Comparison of ENCODE assay signal across 8 cellular contexts in the genomic region with DNA sequence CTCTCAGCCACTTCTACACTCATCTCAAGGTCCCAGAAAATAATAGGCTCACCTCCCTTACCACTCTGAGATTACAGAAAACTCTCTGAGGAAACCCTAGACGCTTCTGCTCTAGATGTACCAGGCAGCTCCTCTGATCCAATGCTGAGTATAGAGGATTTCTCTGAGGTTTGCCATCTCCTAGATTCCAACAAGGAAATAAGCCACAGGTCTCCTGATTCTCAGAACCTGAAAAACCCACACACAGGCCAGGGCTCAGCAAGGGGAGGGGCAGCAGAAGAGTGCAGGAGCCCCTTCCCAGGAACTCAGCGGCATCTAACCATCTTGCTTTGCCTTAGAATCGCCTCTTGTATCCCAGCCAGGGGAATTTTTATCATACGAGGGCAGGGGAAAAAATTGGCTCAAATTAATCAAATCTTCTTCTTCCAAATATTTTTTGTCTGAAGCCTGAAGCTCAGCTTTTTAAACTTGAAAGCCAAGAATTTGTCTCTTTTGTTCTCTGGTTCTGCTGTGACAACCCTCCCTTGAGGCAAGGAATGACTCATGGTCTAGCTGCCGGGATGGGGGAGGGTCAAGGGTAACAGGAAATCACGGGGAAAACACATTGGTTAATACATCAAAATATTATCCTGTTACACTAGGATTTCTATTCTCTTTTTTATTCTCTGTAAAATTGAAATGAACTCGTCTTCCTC. TPM values are rescaled to one million over a fixed set of nuclear protein-coding genes. Genes with fewer than 3 reads are reported as not detected.
DNase-seq lines count a peak whose midpoint lies in the region; ATAC-seq and TF ChIP-seq lines count a peak whose summit lies in the region.

No MANE protein-coding gene starts in this region.

- no peaks in the 10 kb centered on the region for H3K27me3 ChIP-seq in CD4-positive, alpha-beta memory T cell (ENCODE audit: insufficient read depth, low read length)
- no peaks in the 10 kb centered on the region for H3K27me3 ChIP-seq in breast epithelium
- no peaks in the 10 kb centered on the region for H3K27me3 ChIP-seq in thymus (ENCODE audit: control insufficient read depth, insufficient read depth)

- peaks cover 11% of the 10 kb centered on the region for H3K4me1 ChIP-seq in CD4-positive, alpha-beta memory T cell (ENCODE audit: insufficient read depth, low read length)
- H3K4me1 ChIP-seq in breast epithelium (peaks cover 0 to 13% of the 10 kb centered on the region in 2 donors), thymus (ENCODE audit: control insufficient read depth, insufficient read depth, low read length) (no peaks in the 10 kb centered on the region)

- peak overlapping the region in 2 of 7 donors; percentile 7 to 69 for H3K27ac Mint-ChIP-seq in CD4-positive, alpha-beta memory T cell

- 61% methylated on average over 7 of the region's 7 CpGs for WGBS in thymus

- CTCF ChIA-PET in CD4-positive, alpha-beta memory T cell (lab: Charles Lee; ENCODE audit: partially characterized antibody), result interaction anchor here (0.8 kb wide), 1 partner anchor 8 kb away, joined by 3 read pairs; no protein-coding TSS in a partner anchor

- intact Hi-C loops in CD4-positive, alpha-beta memory T cell (cut with micrococcal nuclease), result no loop called here
- intact Hi-C loops in breast epithelium (cut with DNase I; ENCODE audit: low total_unique reads), result no loop called here

- no peak for TF ChIP-seq CTCF in breast epithelium (IDR thresholded peaks at IDR 0.05)

- no peaks in the 10 kb centered on the region for H3K36me3 ChIP-seq in CD4-positive, alpha-beta memory T cell (ENCODE audit: insufficient read depth, low read length)
- H3K36me3 ChIP-seq in breast epithelium (no peaks in the 10 kb centered on the region), thymus (ENCODE audit: control insufficient read depth, insufficient read depth) (no peaks in the 10 kb centered on the region)

- peaks cover 0 to 28% (median 14%) of the 10 kb centered on the region in 8 donors for H3K9me3 Mint-ChIP-seq in CD4-positive, alpha-beta memory T cell

- H3K4me1 Mint-ChIP-seq in CD4-positive, alpha-beta memory T cell, result peaks cover 10 to 17% (median 14%) of the 10 kb centered on the region in 4 donors

- DNase-seq in CD4-positive, alpha-beta memory T cell, result peak in 2 of 5 donors; percentile 2 to 43
- peak; percentile 40 for DNase-seq in NCI-H446 treated with DMSO at 0.1 percent for 48 hours (lab: John Stamatoyannopoulos, UW)
- peak in 1 of 2 donors; percentile 79 for DNase-seq in breast epithelium (ENCODE audit: low spot score in 2 of 2)
- DNase-seq in left kidney (ENCODE audit: low read depth, low spot score), result peak; percentile 37
- DNase-seq in effector CD8-positive, alpha-beta T cell (lab: John Stamatoyannopoulos, UW), result no peak

- peak overlapping the region in 5 of 8 donors; percentile 7 to 60 (median 18) for H3K4me3 Mint-ChIP-seq in CD4-positive, alpha-beta memory T cell

- POLR2A ChIA-PET in CD4-positive, alpha-beta memory T cell (lab: Charles Lee; ENCODE audit: partially characterized antibody), result interaction anchor here (0.6 to 1.1 kb wide), 2 partner anchors 31 to 1302 kb away, joined by 3 read pairs; a partner anchor contains a TSS

- no peak for TF ChIP-seq POLR2A in breast epithelium (IDR thresholded peaks at IDR 0.05)

- H3K9me3 ChIP-seq in CD4-positive, alpha-beta memory T cell (ENCODE audit: control insufficient read depth in 1 of 2, low read length in 2 of 2), result peaks cover 0 to 4% of the 10 kb centered on the region in 2 donors
- no peaks in the 10 kb centered on the region for H3K9me3 ChIP-seq in breast epithelium
- H3K9me3 ChIP-seq in thymus (ENCODE audit: control insufficient read depth), result no peaks in the 10 kb centered on the region

- no peak overlapping the region for H3K27ac ChIP-seq in CD4-positive, alpha-beta memory T cell (ENCODE audit: low read depth, low read length)
- H3K27ac ChIP-seq in breast epithelium, result peak overlapping the region; percentile 86 to 88
- peak overlapping the region; percentile 73 for H3K27ac ChIP-seq in thymus (ENCODE audit: low read depth)

- H3K36me3 Mint-ChIP-seq in CD4-positive, alpha-beta memory T cell, result peaks cover 7 to 11% of the 10 kb centered on the region in 2 donors

- peaks cover 0 to 4% of the 10 kb centered on the region in 2 donors for H3K27me3 Mint-ChIP-seq in CD4-positive, alpha-beta memory T cell

- no peak overlapping the region for H3K4me3 ChIP-seq in CD4-positive, alpha-beta memory T cell (ENCODE audit: low read length in 2 of 2)
- H3K4me3 ChIP-seq in breast epithelium, result peak overlapping the region in 2 of 3 donors; percentile 21 to 37
- no peak overlapping the region for H3K4me3 ChIP-seq in thymus (ENCODE audit: low read length)

- ATAC-seq in GM21529 (IDR thresholded peaks at IDR 0.05; ENCODE audit: unreplicated experiment) (peak; percentile 73), HG02571 (IDR thresholded peaks at IDR 0.05; ENCODE audit: unreplicated experiment) (no peak)

RNA-seq across cellular contexts. Expression of a gene that starts 30.8 kb away (rescaled TPM):
- total RNA-seq in CD4-positive, alpha-beta memory T cell, result 10 to 100 TPM; 17.0 to 24.1 TPM
- polyA plus RNA-seq in CD4-positive, alpha-beta memory T cell, result 1 to 10 TPM; 2.5 to 6.4 TPM
- 10 to 100 TPM; 14.1 to 19.8 (median 16.1) TPM for total RNA-seq in breast epithelium
- polyA plus RNA-seq in thymus, result 21.0 TPM

Comparison
In these comparisons a context has a peak if more than half of its experiments do, and no peak if none do; other contexts are left out.
1. H3K4me3 ChIP-seq: peak in breast epithelium (2 of 3); none in CD4-positive, alpha-beta memory T cell (0 of 2) and thymus (single experiment).